Comparison of ENCODE assay signal across 29 cellular contexts in the genomic region with DNA sequence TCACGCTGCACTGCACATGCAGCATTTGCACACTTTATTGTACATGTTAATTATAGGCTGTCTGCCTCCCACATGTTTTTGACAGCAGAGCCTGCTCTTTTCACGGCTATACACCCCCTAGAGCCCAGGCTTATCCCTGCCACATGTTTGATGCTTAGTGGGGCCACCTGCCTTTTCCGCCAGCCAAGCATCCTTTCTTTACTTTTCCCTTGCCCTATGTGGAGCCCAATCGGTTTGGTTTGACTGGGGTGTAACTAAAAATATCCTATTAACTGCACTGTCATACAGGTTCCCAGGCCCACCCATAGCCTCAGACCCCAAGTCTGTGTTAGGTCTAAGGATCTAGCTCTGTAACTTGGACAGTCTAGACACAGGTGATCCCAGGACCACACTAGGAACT. TPM values are rescaled to one million over a fixed set of nuclear protein-coding genes. Genes with fewer than 3 reads are reported as not detected.
"Had no signal": no experiment of that assay in that cellular context is flagged by ENCODE, and none has a peak within 500 bp of the region (broad histone marks: within the 10 kb centered on the region; RNA-seq: fewer than 3 reads in every experiment).

No MANE protein-coding gene starts in this region.

- H3K4me3 ChIP-seq: ascending aorta, cardiac muscle cell, MG63 had no signal

- H3K27me3 ChIP-seq: ascending aorta, cardiac muscle cell, MG63 had no signal

- ATAC-seq: activated CD4-positive, alpha-beta T cell treated with anti-CD3 and anti-CD28 coated beads for 36 hours had no signal

- H3K36me3 ChIP-seq: ascending aorta, cardiac muscle cell, MG63 had no signal

- H3K4me1 ChIP-seq: ascending aorta had no signal

- DNase-seq: activated CD4-positive, alpha-beta T cell treated with anti-CD3 and anti-CD28 coated beads for 36 hours; activated CD4-positive, alpha-beta T cell treated with anti-CD3 and anti-CD28 coated beads, Interleukin-2, amount 10 ng/mL, durations not matched to agents 7 days and 5 days; activated CD4-positive, alpha-beta T cell treated with anti-CD3 and anti-CD28 coated beads, Interleukin-2, amount 50 U/mL, for 48 hours; activated CD8-positive, alpha-beta T cell treated with anti-CD3 and anti-CD28 coated beads, Interleukin-2, amount 10 ng/mL, durations not matched to agents 7 days and 5 days; activated gamma-delta T cell; activated naive CD4-positive, alpha-beta T cell treated with Interleukin-2 at 50 U/mL for 16 hours; activated naive CD8-positive, alpha-beta T cell treated with anti-CD3 and anti-CD28 coated beads, Interleukin-2, amount 10 ng/mL, durations not matched to agents 7 days and 5 days; activated T-cell treated with anti-CD3 and anti-CD28 coated beads, Interleukin-2, amount 50 U/mL, for 24 hours; amygdala; Kasumi-1; KG1; MG63; NCI-H1048; NCI-H1105 treated with DMSO at 0.1 percent for 48 hours; NCI-H1436 treated with DMSO at 0.1 percent for 48 hours; NCI-H1694 treated with DMSO at 0.1 percent for 48 hours; NCI-H2029; NCI-H345; NCI-H510A; NCI-H526; NCI-H748 treated with DMSO at 0.1 percent for 48 hours; NK-92 treated with Interleukin-12 subunit alpha and Interleukin-12 subunit beta, amount 100 ng/mL, for 24 hours; Right ventricle myocardium superior; SW 1271; T-helper 1 cell; T-helper 2 cell; T-helper 9 cell had no signal

- H3K9me3 ChIP-seq: ascending aorta, MG63 had no signal

- H3K27ac ChIP-seq: ascending aorta, cardiac muscle cell had no signal

RNA-seq across cellular contexts. Expression of a gene that starts 18.9 kb away (rescaled TPM):
- total RNA-seq: activated CD8-positive, alpha-beta T cell treated with anti-CD3 and anti-CD28 coated beads, Interleukin-2, amount 10 ng/mL, durations not matched to agents 7 days and 5 days had no signal
